In the genomic region with DNA sequence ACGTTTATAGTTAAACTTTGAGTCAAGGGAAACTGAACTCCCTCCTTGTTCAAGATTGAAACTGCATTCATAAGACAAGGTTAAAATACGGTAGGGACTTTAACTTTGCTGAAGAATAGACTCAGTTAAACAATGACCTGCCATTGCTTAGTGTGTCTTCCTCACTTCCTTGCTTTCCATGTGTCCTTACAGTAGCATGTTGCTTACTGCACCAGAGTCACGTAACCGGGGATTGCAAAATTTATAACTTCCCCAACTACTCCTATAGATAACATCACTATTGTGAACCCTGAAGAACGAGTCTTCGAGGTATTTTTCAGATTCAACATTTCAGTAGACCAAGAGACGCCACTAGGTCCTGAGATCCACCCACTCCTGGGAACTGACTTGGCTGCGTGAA, we compare ENCODE assay signal across 4 cellular contexts. TPM values are rescaled to one million over a fixed set of nuclear protein-coding genes. Genes with fewer than 3 reads are reported as not detected.
"Had no signal": no experiment of that assay in that cellular context is flagged by ENCODE, and none has a peak within 500 bp of the region (broad histone marks: within the 10 kb centered on the region; RNA-seq: fewer than 3 reads in every experiment).

No MANE protein-coding gene starts in this region.

RNA-seq across cellular contexts. Expression of a gene that starts 22.1 kb away (rescaled TPM):
- total RNA-seq: NCI-H460, PC-9, RPMI7951, SJSA1 had no signal

RNA-seq across cellular contexts. Expression of a gene that starts 59.3 kb away (rescaled TPM):
- total RNA-seq: NCI-H460, PC-9, RPMI7951, SJSA1 had no signal
